Comparison of ENCODE assay signal across 1 cellular context in the genomic region with DNA sequence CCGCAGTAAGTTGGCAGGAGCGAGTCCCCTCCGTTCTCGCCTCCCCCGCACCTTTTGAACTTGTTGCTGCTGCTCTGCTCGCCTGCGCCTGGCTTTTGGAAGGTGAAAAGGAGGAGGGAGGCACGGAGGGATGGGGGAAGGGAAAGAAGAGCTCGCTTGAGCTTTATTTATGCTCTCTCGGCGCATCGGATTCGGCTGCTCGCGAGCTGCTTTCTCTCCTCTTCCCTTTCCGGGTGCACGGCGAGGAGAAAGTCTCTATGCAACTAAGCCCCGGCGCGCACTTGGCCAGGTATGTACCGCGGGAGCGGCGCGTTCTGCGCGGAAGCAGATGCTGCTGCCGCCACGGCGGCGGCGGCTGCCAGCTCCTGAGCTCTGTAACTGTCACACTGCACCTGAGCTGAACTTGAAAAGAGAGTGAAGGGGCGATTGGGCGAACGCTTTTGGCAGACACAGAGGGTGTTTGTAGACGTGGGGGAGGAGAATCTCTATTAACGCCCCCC.
TF ChIP-seq lines count a peak whose summit lies in the region.

No MANE protein-coding gene starts in this region.

TF ChIP-seq in K562, 482 proteins besides CTCF, POLR2A, EP300 and RAD21 (continued from another document):
- TF ChIP-seq, protein P1, sequence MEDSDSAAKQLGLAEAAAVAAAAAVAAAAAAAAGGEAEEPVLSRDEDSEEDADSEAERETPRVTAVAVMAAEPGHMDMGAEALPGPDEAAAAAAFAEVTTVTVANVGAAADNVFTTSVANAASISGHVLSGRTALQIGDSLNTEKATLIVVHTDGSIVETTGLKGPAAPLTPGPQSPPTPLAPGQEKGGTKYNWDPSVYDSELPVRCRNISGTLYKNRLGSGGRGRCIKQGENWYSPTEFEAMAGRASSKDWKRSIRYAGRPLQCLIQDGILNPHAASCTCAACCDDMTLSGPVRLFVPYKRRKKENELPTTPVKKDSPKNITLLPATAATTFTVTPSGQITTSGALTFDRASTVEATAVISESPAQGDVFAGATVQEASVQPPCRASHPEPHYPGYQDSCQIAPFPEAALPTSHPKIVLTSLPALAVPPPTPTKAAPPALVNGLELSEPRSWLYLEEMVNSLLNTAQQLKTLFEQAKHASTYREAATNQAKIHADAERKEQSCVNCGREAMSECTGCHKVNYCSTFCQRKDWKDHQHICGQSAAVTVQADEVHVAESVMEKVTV (CRISPR knock-in tag; IDR thresholded peaks at IDR 0.05): no peak
- TF ChIP-seq, protein P2, sequence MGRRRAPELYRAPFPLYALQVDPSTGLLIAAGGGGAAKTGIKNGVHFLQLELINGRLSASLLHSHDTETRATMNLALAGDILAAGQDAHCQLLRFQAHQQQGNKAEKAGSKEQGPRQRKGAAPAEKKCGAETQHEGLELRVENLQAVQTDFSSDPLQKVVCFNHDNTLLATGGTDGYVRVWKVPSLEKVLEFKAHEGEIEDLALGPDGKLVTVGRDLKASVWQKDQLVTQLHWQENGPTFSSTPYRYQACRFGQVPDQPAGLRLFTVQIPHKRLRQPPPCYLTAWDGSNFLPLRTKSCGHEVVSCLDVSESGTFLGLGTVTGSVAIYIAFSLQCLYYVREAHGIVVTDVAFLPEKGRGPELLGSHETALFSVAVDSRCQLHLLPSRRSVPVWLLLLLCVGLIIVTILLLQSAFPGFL (CRISPR knock-in tag; IDR thresholded peaks at IDR 0.05): no peak
- no peak for TF ChIP-seq CBFA2T3 (IDR thresholded peaks at IDR 0.05)
- TF ChIP-seq, protein P3, sequence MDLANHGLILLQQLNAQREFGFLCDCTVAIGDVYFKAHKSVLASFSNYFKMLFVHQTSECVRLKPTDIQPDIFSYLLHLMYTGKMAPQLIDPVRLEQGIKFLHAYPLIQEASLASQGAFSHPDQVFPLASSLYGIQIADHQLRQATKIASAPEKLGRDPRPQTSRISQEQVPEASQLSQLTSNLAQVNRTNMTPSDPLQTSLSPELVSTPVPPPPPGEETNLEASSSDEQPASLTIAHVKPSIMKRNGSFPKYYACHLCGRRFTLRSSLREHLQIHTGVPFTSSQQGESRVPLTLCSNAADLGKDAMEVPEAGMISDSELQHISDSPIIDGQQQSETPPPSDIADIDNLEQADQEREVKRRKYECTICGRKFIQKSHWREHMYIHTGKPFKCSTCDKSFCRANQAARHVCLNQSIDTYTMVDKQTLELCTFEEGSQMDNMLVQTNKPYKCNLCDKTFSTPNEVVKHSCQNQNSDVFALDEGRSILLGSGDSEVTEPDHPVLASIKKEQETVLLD (IDR thresholded peaks at IDR 0.05): no peak
- no peak for TF ChIP-seq KAT8 (IDR thresholded peaks at IDR 0.05; ENCODE audit: low read depth)
- no peak for TF ChIP-seq ZNF699 (CRISPR knock-in tag; IDR thresholded peaks at IDR 0.05; ENCODE audit: insufficient replicate concordance)
- TF ChIP-seq CREB1 (IDR thresholded peaks at IDR 0.05): no peak
- no peak for TF ChIP-seq CREB1 (CRISPR knock-in tag; IDR thresholded peaks at IDR 0.05)
- TF ChIP-seq, protein P4, sequence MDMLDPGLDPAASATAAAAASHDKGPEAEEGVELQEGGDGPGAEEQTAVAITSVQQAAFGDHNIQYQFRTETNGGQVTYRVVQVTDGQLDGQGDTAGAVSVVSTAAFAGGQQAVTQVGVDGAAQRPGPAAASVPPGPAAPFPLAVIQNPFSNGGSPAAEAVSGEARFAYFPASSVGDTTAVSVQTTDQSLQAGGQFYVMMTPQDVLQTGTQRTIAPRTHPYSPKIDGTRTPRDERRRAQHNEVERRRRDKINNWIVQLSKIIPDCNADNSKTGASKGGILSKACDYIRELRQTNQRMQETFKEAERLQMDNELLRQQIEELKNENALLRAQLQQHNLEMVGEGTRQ (CRISPR knock-in tag; IDR thresholded peaks at IDR 0.05): no peak
- TF ChIP-seq ZNF551 (CRISPR knock-in tag; IDR thresholded peaks at IDR 0.05): no peak
TF ChIP-seq in K562: peak in this region for 0.
